ENCODE assay signal across 8 cellular contexts in the genomic region with DNA sequence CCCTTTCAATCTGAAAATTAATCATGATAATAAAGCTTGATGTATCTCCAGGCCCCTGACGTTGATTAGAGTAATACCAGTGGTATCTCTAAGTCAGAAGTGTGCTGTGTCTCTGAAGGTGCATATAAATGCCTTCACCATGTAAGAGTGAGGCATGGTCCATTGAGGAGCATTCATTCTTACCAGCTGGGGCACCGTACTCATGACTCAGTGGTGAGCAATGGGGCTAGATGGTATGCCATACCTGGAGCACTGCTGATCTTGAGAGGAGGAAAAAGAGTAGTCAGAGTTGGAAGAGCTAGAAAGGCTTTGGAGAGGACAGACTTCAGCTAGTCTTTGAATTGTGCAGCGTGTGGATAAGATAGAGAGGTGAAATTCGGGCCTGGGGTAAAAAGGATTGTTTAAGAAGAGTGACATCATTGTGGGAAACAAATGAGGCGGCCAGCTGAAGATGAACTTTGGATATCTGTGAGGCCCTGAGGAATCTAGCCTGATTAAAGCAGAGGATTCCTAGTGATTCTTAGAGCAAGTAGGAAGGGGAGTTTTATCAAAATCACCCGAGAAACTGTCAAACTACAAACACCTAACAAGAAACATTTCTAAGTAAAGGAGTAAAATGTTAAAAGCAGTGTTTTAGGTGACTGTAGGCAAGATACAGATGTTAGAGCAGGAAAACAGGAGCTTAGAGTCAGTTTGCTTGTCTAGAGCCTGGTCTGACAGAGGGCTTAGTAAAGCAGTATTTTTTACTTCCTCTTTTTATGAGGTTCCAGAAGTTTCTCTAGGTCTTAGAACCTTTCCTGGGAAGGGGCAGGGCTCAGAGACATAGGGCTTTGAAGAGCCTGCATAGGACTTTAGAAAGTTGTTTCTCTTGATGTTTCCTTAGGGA. TPM values are rescaled to one million over a fixed set of nuclear protein-coding genes. Genes with fewer than 3 reads are reported as not detected.
DNase-seq lines count a peak whose midpoint lies in the region; ATAC-seq and TF ChIP-seq lines count a peak whose summit lies in the region.

No MANE protein-coding gene starts in this region.

- H3K36me3 ChIP-seq in mucosa of rectum (ENCODE audit: control insufficient read depth in 2 of 2, insufficient read depth in 2 of 2, low read length in 2 of 2) (no peaks in the 10 kb centered on the region), heart left ventricle (no peaks in the 10 kb centered on the region)

- no peak for TF ChIP-seq POLR2A in heart left ventricle (IDR thresholded peaks at IDR 0.05)

- CTCF ChIA-PET in GM10248 (lab: Yijun Ruan, JAX) = interaction anchor here (1.1 to 4.6 kb wide), 6 partner anchors 10 to 384 kb away, joined by 3 to 26 read pairs (median 4); no protein-coding TSS in a partner anchor

- H3K4me1 ChIP-seq in mucosa of rectum (ENCODE audit: control insufficient read depth in 2 of 2, insufficient read depth in 2 of 2, low read length in 2 of 2) (peaks cover 14 to 20% of the 10 kb centered on the region in 2 donors), heart left ventricle (peaks cover 14 to 98% (median 71%) of the 10 kb centered on the region in 12 donors)

- H3K4me3 ChIP-seq in mucosa of rectum (ENCODE audit: low read length in 2 of 2) = no peak overlapping the region
- no peak overlapping the region for H3K4me3 ChIP-seq in heart left ventricle

- H3K27ac ChIP-seq in mucosa of rectum (ENCODE audit: low read depth in 2 of 2, low read length in 2 of 2) = peak overlapping the region; percentile 10 to 12
- H3K27ac ChIP-seq in heart left ventricle = peak overlapping the region in 4 of 12 donors; percentile 12 to 76 (median 32)

- POLR2A ChIA-PET in GM10248 (lab: Yijun Ruan, JAX) = interaction anchor here (1.1 kb wide), 1 partner anchor 93 kb away, joined by 6 read pairs; no protein-coding TSS in a partner anchor

- no peak for TF ChIP-seq CTCF in GM10248 (IDR thresholded peaks at IDR 0.05; ENCODE audit: control extremely low read depth, extremely low read depth, low read depth, missing control alignments)
- no peak for TF ChIP-seq CTCF in heart left ventricle (IDR thresholded peaks at IDR 0.05)

- H3K27me3 ChIP-seq in mucosa of rectum (ENCODE audit: control insufficient read depth in 2 of 2, insufficient read depth in 2 of 2, low read length in 2 of 2) = no peaks in the 10 kb centered on the region
- H3K27me3 ChIP-seq in heart left ventricle = no peaks in the 10 kb centered on the region

- H3K9me3 ChIP-seq in mucosa of rectum (ENCODE audit: control insufficient read depth in 2 of 2, low read length in 2 of 2) (no peaks in the 10 kb centered on the region), heart left ventricle (no peaks in the 10 kb centered on the region)

- no peak overlapping the region for H3K9ac ChIP-seq in mucosa of rectum (ENCODE audit: low read depth in 1 of 2, low read length in 2 of 2)

- peak; percentile 33 for ATAC-seq in HG03558 (IDR thresholded peaks at IDR 0.05; ENCODE audit: extremely low read depth, unreplicated experiment)
- no peak for ATAC-seq in HG03442 (IDR thresholded peaks at IDR 0.05; ENCODE audit: unreplicated experiment)
- no peak for ATAC-seq in heart left ventricle
- no peak for ATAC-seq in GM18502 (IDR thresholded peaks at IDR 0.05; ENCODE audit: poor library complexity, unreplicated experiment)

- WGBS in heart left ventricle, 4 donors = 61 to 69% (median 66%) methylated on average over 6 of the region's 6 CpGs

- peak; percentile 23 for DNase-seq in GM10248 (ENCODE audit: extremely low spot score)
- DNase-seq in amniotic epithelial cell (ENCODE audit: low read depth) = peak; percentile 66
- no peak for DNase-seq in DMS 273 treated with DMSO at 0.1 percent for 48 hours (lab: John Stamatoyannopoulos, UW)
- DNase-seq in heart left ventricle = no peak

- intact Hi-C loops in heart left ventricle (cut with DNase I) = no loop called here

RNA-seq across cellular contexts. Expression of gene TMOD3, which starts 13.6 kb away (rescaled TPM):
- total RNA-seq in heart left ventricle = 10 to 100 TPM; 12.1 to 34.8 (median 21.4) TPM
- 10 to 100 TPM in 1 of 2 donors, 1 to 10 TPM in 1; 6.3 to 36.5 TPM for polyA plus RNA-seq in heart left ventricle

Comparison
In these comparisons a context has a peak if more than half of its experiments do, and no peak if none do; other contexts are left out.
1. DNase-seq: peak in GM10248 (single experiment) and amniotic epithelial cell (single experiment); none in DMS 273 treated with DMSO at 0.1 percent for 48 hours (single experiment) and heart left ventricle (0 of 5).